ENCODE assay signal across 9 cellular contexts in genomic region chr10:33155720-33156638, GRCh38.
A peak's percentile ranks its signal among the peaks of the same experiment; 100 is the strongest.
DNase-seq lines count a peak whose midpoint lies in the region; ATAC-seq, FAIRE-seq and TF ChIP-seq lines count a peak whose summit lies in the region.
"Had no signal": no experiment of that assay in that cellular context is flagged by ENCODE, and none has a peak within 500 bp of the region (broad histone marks: within the 10 kb centered on the region; RNA-seq: fewer than 3 reads in every experiment).

No MANE protein-coding gene starts in this region.

- peak; percentile 67 for TF ChIP-seq CTCF in astrocyte of the cerebellum (IDR thresholded peaks at IDR 0.05; ENCODE audit: low read depth, low read length, missing control alignments)
- TF ChIP-seq CTCF in left lung (IDR thresholded peaks at IDR 0.05): peak; percentile 27 to 59

- peak; percentile 50 for FAIRE-seq in GM12891 (lab: Jason Lieb, UNC)

- ATAC-seq in HG02884 (IDR thresholded peaks at IDR 0.05; ENCODE audit: unreplicated experiment) (peak; percentile 78), left lung (peak; percentile 94)

- H3K27ac ChIP-seq in left lung (peak overlapping the region; percentile 28 to 29), substantia nigra (ENCODE audit: low read depth, low read length, poor library complexity, severe bottlenecking) (no peak overlapping the region)
- H3K27ac ChIP-seq: SK-N-MC had no signal

- H3K36me3 ChIP-seq in left lung: no peaks in the 10 kb centered on the region

- no peak for TF ChIP-seq POLR2A in GM12891 (IDR thresholded peaks at IDR 0.05; ENCODE audit: low read depth, low read length)

- no peaks in the 10 kb centered on the region for H3K9me3 ChIP-seq in left lung

- in situ Hi-C loops in astrocyte of the cerebellum (cut with HindIII; ENCODE audit: low sequenced_read_pairs): no loop called here

- H3K27me3 ChIP-seq in left lung: no peaks in the 10 kb centered on the region

- no peak overlapping the region for H3K4me3 ChIP-seq in astrocyte of the cerebellum (ENCODE audit: low read depth, low read length)
- no peak overlapping the region for H3K4me3 ChIP-seq in left lung

- H3K4me1 ChIP-seq in left lung: peaks cover 0 to 3% of the 10 kb centered on the region in 2 donors

- DNase-seq in AG20443 (ENCODE audit: low spot score) (peak; percentile 67), GM12891 (ENCODE audit: insufficient read length, low spot score) (peak; percentile 29), NCI-H460 (ENCODE audit: extremely low read depth, low read depth) (peak; percentile 50), astrocyte of the cerebellum (ENCODE audit: low read depth) (no peak), left lung (no peak), substantia nigra (lab: John Stamatoyannopoulos, UW) (no peak), NCI-H128 (lab: John Stamatoyannopoulos, UW; ENCODE audit: unreplicated experiment) (no peak)

- intact Hi-C loops in left lung (cut with DNase I): no loop called here

TF ChIP-seq in GM12891, 5 proteins besides CTCF, POLR2A, EP300 and RAD21:
- TF ChIP-seq POLR2AphosphoS5 (IDR thresholded peaks at IDR 0.05; ENCODE audit: low read depth, low read length) (no peak), POU2F2 (IDR thresholded peaks at IDR 0.05; ENCODE audit: low read depth, low read length) (no peak), TAF1 (IDR thresholded peaks at IDR 0.05; ENCODE audit: low read depth, low read length) (no peak), PAX5 (IDR thresholded peaks at IDR 0.05; ENCODE audit: insufficient read depth, low read length, severe bottlenecking) (no peak), SPI1 (IDR thresholded peaks at IDR 0.05; ENCODE audit: low read depth, low read length) (no peak)

Comparison
In these comparisons a context has a peak if more than half of its experiments do, and no peak if none do; other contexts are left out.
1. DNase-seq: peak in AG20443 (single experiment), GM12891 (single experiment) and NCI-H460 (single experiment); none in astrocyte of the cerebellum (single experiment), left lung (0 of 2), substantia nigra (0 of 49) and NCI-H128 (single experiment).